In genomic region chr1:117180571-117180970, GRCh38 we compare ENCODE assay signal across 35 cellular contexts. TPM values are rescaled to one million over a fixed set of nuclear protein-coding genes. Genes with fewer than 3 reads are reported as not detected.
A peak's percentile ranks its signal among the peaks of the same experiment; 100 is the strongest.
DNase-seq lines count a peak whose midpoint lies in the region; ATAC-seq, FAIRE-seq and TF ChIP-seq lines count a peak whose summit lies in the region.
"Had no signal": no experiment of that assay in that cellular context is flagged by ENCODE, and none has a peak within 500 bp of the region (broad histone marks: within the 10 kb centered on the region; RNA-seq: fewer than 3 reads in every experiment).

No MANE protein-coding gene starts in this region.

- TF ChIP-seq POLR2A in uterus (IDR thresholded peaks at IDR 0.05) (no peak), GM12892 (IDR thresholded peaks at IDR 0.05; ENCODE audit: low read depth, low read length) (no peak)

- H3K27me3 ChIP-seq in neural progenitor cell (no peaks in the 10 kb centered on the region), uterus (no peaks in the 10 kb centered on the region)
- H3K27me3 ChIP-seq: heart left ventricle, tibial nerve had no signal

- H3K9me3 ChIP-seq in neural progenitor cell (ENCODE audit: low read depth): no peaks in the 10 kb centered on the region
- H3K9me3 ChIP-seq in uterus: no peaks in the 10 kb centered on the region
- H3K9me3 ChIP-seq: heart left ventricle, tibial nerve had no signal

- BruUV-seq in Calu3 (replicated peaks; lab: Mats Ljungman, UMichigan): no TSS peak

- H3K9ac ChIP-seq in neural progenitor cell: no peak overlapping the region
- H3K9ac ChIP-seq: KMS-11 had no signal

- peak overlapping the region; percentile 13 for H3K27ac Mint-ChIP-seq in neural progenitor cell
- no peak overlapping the region for H3K27ac Mint-ChIP-seq in Calu3 (ENCODE audit: unreplicated experiment)
- H3K27ac Mint-ChIP-seq: activated CD4-positive, alpha-beta T cell treated with anti-CD3 and anti-CD28 coated beads for 36 hours; activated CD8-positive, alpha-beta T cell treated with anti-CD3 and anti-CD28 coated beads, Interleukin-2, amount 10 ng/mL, durations not matched to agents 7 days and 5 days; activated naive CD8-positive, alpha-beta T cell; effector memory CD8-positive, alpha-beta T cell; HFFc6; stimulated activated naive CD8-positive, alpha-beta T cell treated with anti-CD3 and anti-CD28 coated beads, Interleukin-15, Interleukin-2, amounts not matched to agents 100 ng/mL and 50 ng/mL, for 24 hours; T-helper 2 cell treated with Interferon-gamma antibody and Interleukin-4, amounts not matched to agents 5 μg/mL and 100 μg/mL, for 36 hours had no signal

- no peaks in the 10 kb centered on the region for H3K36me3 ChIP-seq in neural progenitor cell
- no peaks in the 10 kb centered on the region for H3K36me3 ChIP-seq in uterus
- H3K36me3 ChIP-seq: heart left ventricle, tibial nerve had no signal

- intact Hi-C loops in left cardiac atrium (cut with DNase I): no loop called here
- intact Hi-C loops in left ventricle myocardium superior (cut with micrococcal nuclease): no loop called here
- intact Hi-C loops in uterus (cut with DNase I; ENCODE audit: low total_unique reads): no loop called here
- intact Hi-C loops in Calu3 (cut with micrococcal nuclease; ENCODE audit: unreplicated experiment): no loop called here

- H3K4me3 ChIP-seq in neural progenitor cell (no peak overlapping the region), uterus (no peak overlapping the region)
- H3K4me3 ChIP-seq: GM12878, heart left ventricle, lung, skin epidermis, tibial nerve had no signal

- no peaks in the 10 kb centered on the region for H4K20me1 ChIP-seq in neural progenitor cell (ENCODE audit: low read depth)

- peak overlapping the region; percentile 27 for H3K4me2 ChIP-seq in neural progenitor cell
- H3K4me2 ChIP-seq: KMS-11 had no signal

- H3K27me3 Mint-ChIP-seq in neural progenitor cell (ENCODE audit: insufficient read depth, low read depth): peaks cover 5% of the 10 kb centered on the region
- H3K27me3 Mint-ChIP-seq in Calu3 (ENCODE audit: unreplicated experiment): no peaks in the 10 kb centered on the region
- H3K27me3 Mint-ChIP-seq: activated CD4-positive, alpha-beta T cell treated with anti-CD3 and anti-CD28 coated beads for 36 hours; activated naive CD8-positive, alpha-beta T cell; stimulated activated naive CD8-positive, alpha-beta T cell treated with anti-CD3 and anti-CD28 coated beads, Interleukin-15, Interleukin-2, amounts not matched to agents 100 ng/mL and 50 ng/mL, for 24 hours had no signal

- DNase-seq in left cardiac atrium: no peak
- no peak for DNase-seq in left ventricle myocardium superior
- no peak for DNase-seq in RWPE1 (ENCODE audit: low spot score)
- peak; percentile 45 for DNase-seq in neural progenitor cell (ENCODE audit: low spot score)
- DNase-seq in uterus: peak; percentile 17 to 19
- no peak for DNase-seq in T-helper 2 cell
- DNase-seq in GM12892 (ENCODE audit: insufficient read length): no peak
- no peak for DNase-seq in Calu3
- DNase-seq: ACHN; activated CD4-positive, alpha-beta T cell treated with anti-CD3 and anti-CD28 coated beads for 36 hours; activated CD8-positive, alpha-beta T cell treated with anti-CD3 and anti-CD28 coated beads, Interleukin-2, amount 10 ng/mL, durations not matched to agents 7 days and 5 days; activated effector memory CD4-positive, alpha-beta T cell treated with Interleukin-2 at 50 U/mL for 16 hours; anterior cingulate cortex; cortex of kidney; effector memory CD8-positive, alpha-beta T cell; foreskin fibroblast; heart left ventricle; HFFc6; NCI-H1930; NCI-H446 treated with DMSO at 0.1 percent for 48 hours; PC-3 had no signal

- H3K36me3 Mint-ChIP-seq in neural progenitor cell (no peaks in the 10 kb centered on the region), Calu3 (ENCODE audit: insufficient read depth, unreplicated experiment) (no peaks in the 10 kb centered on the region)
- H3K36me3 Mint-ChIP-seq: activated naive CD8-positive, alpha-beta T cell had no signal

- H3K4me3 Mint-ChIP-seq in neural progenitor cell: no peak overlapping the region
- no peak overlapping the region for H3K4me3 Mint-ChIP-seq in Calu3 (ENCODE audit: low read depth, unreplicated experiment)
- H3K4me3 Mint-ChIP-seq: activated CD4-positive, alpha-beta T cell treated with anti-CD3 and anti-CD28 coated beads for 36 hours; activated CD8-positive, alpha-beta T cell treated with anti-CD3 and anti-CD28 coated beads, Interleukin-2, amount 10 ng/mL, durations not matched to agents 7 days and 5 days; activated naive CD8-positive, alpha-beta T cell; effector memory CD8-positive, alpha-beta T cell; HFFc6; neural crest cell; stimulated activated naive CD8-positive, alpha-beta T cell treated with anti-CD3 and anti-CD28 coated beads, Interleukin-15, Interleukin-2, amounts not matched to agents 100 ng/mL and 50 ng/mL, for 24 hours; T-helper 2 cell treated with Interferon-gamma antibody and Interleukin-4, amounts not matched to agents 5 μg/mL and 100 μg/mL, for 36 hours had no signal

- peaks cover 10% of the 10 kb centered on the region for H3F3A ChIP-seq in neural progenitor cell (ENCODE audit: low read depth)

- POLR2A ChIA-PET in RWPE1 (lab: Yijun Ruan, JAX; ENCODE audit: low non-redundant PET): no interaction called here

- H3K4me1 Mint-ChIP-seq in neural progenitor cell: peaks cover 29% of the 10 kb centered on the region
- H3K4me1 Mint-ChIP-seq in Calu3 (ENCODE audit: low read depth, unreplicated experiment): peaks cover 18% of the 10 kb centered on the region
- H3K4me1 Mint-ChIP-seq: activated CD4-positive, alpha-beta T cell treated with anti-CD3 and anti-CD28 coated beads for 36 hours had no signal

- TF ChIP-seq CTCF in RWPE1 (conservative IDR thresholded peaks at IDR 0.05; ENCODE audit: low read depth) (no peak), neural progenitor cell (IDR thresholded peaks at IDR 0.05) (no peak), uterus (IDR thresholded peaks at IDR 0.05) (no peak), Calu3 (IDR thresholded peaks at IDR 0.05; ENCODE audit: unreplicated experiment) (no peak)

- CTCF ChIA-PET in RWPE1 (lab: Yijun Ruan, JAX): no interaction called here
- CTCF ChIA-PET in Calu3 (lab: Charles Lee): no interaction called here

- H3K27ac ChIP-seq in RWPE1 (peak overlapping the region; percentile 33; the same call in 1 of the 2 replicates), neural progenitor cell (peak overlapping the region; percentile 70), uterus (peak overlapping the region in 1 of 2 donors; percentile 35)
- H3K27ac ChIP-seq: heart left ventricle, KMS-11, skin epidermis, tibial nerve had no signal

- no peak for FAIRE-seq in GM12892 (lab: Jason Lieb, UNC)
- FAIRE-seq: GM12878 had no signal

- no peaks in the 10 kb centered on the region for H3K79me2 ChIP-seq in neural progenitor cell (ENCODE audit: low read depth)

- H3K9me3 Mint-ChIP-seq in neural progenitor cell: no peaks in the 10 kb centered on the region
- H3K9me3 Mint-ChIP-seq in Calu3 (ENCODE audit: low read depth, unreplicated experiment): no peaks in the 10 kb centered on the region
- H3K9me3 Mint-ChIP-seq: effector memory CD8-positive, alpha-beta T cell; HFFc6; neural crest cell; stimulated activated naive CD8-positive, alpha-beta T cell treated with anti-CD3 and anti-CD28 coated beads, Interleukin-15, Interleukin-2, amounts not matched to agents 100 ng/mL and 50 ng/mL, for 24 hours; T-helper 2 cell treated with Interferon-gamma antibody and Interleukin-4, amounts not matched to agents 5 μg/mL and 100 μg/mL, for 36 hours had no signal

- peaks cover 20% of the 10 kb centered on the region for H3K4me1 ChIP-seq in neural progenitor cell
- H3K4me1 ChIP-seq in uterus: no peaks in the 10 kb centered on the region
- H3K4me1 ChIP-seq: heart left ventricle had no signal

- no peak overlapping the region for H2AFZ ChIP-seq in neural progenitor cell (replicated peaks)

- peak; percentile 19 to 88 for ATAC-seq in left cardiac atrium
- ATAC-seq in left ventricle myocardium superior: no peak
- ATAC-seq: activated CD4-positive, alpha-beta T cell treated with anti-CD3 and anti-CD28 coated beads for 36 hours; activated CD8-positive, alpha-beta T cell treated with anti-CD3 and anti-CD28 coated beads, Interleukin-2, amount 10 ng/mL, durations not matched to agents 7 days and 5 days; effector memory CD8-positive, alpha-beta T cell; GM12878; PC-3; Right ventricle myocardium inferior had no signal

RNA-seq across cellular contexts. Expression of gene VTCN1, which starts 30.2 kb away (rescaled TPM):
- total RNA-seq in left cardiac atrium (not detected), left ventricle myocardium superior (not detected), neural progenitor cell (ENCODE audit: low replicate concordance) (0.11 and 0.22 TPM in 2 replicates), uterus (10 to 100 TPM in 1 of 4 donors, 1 to 10 TPM in 1, under 1 TPM in 1, not detected in 1; 0.64 to 21.5 (median 2.6) TPM), Calu3 (2022) (35.7 and 39.1 TPM in 2 replicates)
- polyA plus RNA-seq in GM12892 (2012; ENCODE audit: missing spikeins): not detected
- total RNA-seq: activated CD4-positive, alpha-beta T cell treated with anti-CD3 and anti-CD28 coated beads for 36 hours; activated CD8-positive, alpha-beta T cell treated with anti-CD3 and anti-CD28 coated beads, Interleukin-2, amount 10 ng/mL, durations not matched to agents 7 days and 5 days; cardiac septum; Daoy; GM12878; HFFc6; PC-3; pulmonary artery endothelial cell; Right ventricle myocardium inferior; tibial nerve had no signal
- polyA plus RNA-seq: BJ, GM12878, heart left ventricle had no signal

RNA-seq across cellular contexts. Expression of gene TRIM45, which starts 59.0 kb away (rescaled TPM):
- 10 to 100 TPM in 1 of 2 donors, 1 to 10 TPM in 1; 8.2 to 14.3 TPM for total RNA-seq in left cardiac atrium
- 15.3 TPM for total RNA-seq in left ventricle myocardium superior
- 15.7 and 19.0 TPM in 2 replicates for total RNA-seq in neural progenitor cell (ENCODE audit: low replicate concordance)
- 10 to 100 TPM in 1 of 4 donors, 1 to 10 TPM in 3; 2.6 to 16.7 (median 5.5) TPM for total RNA-seq in uterus
- 1.4 TPM for polyA plus RNA-seq in GM12892 (2012; ENCODE audit: missing spikeins)
- 4.3 and 5.3 TPM in 2 replicates for total RNA-seq in Calu3 (2022)

Comparison
In these comparisons a context has a peak if more than half of its experiments do, and no peak if none do; other contexts are left out.
1. DNase-seq: peak in neural progenitor cell (single experiment) and uterus (2 of 2); none in left cardiac atrium (single experiment), left ventricle myocardium superior (single experiment), RWPE1 (single experiment), T-helper 2 cell (0 of 5), GM12892 (single experiment) and Calu3 (single experiment).